1 cellular context compared by ENCODE assay signal in the genomic region with DNA sequence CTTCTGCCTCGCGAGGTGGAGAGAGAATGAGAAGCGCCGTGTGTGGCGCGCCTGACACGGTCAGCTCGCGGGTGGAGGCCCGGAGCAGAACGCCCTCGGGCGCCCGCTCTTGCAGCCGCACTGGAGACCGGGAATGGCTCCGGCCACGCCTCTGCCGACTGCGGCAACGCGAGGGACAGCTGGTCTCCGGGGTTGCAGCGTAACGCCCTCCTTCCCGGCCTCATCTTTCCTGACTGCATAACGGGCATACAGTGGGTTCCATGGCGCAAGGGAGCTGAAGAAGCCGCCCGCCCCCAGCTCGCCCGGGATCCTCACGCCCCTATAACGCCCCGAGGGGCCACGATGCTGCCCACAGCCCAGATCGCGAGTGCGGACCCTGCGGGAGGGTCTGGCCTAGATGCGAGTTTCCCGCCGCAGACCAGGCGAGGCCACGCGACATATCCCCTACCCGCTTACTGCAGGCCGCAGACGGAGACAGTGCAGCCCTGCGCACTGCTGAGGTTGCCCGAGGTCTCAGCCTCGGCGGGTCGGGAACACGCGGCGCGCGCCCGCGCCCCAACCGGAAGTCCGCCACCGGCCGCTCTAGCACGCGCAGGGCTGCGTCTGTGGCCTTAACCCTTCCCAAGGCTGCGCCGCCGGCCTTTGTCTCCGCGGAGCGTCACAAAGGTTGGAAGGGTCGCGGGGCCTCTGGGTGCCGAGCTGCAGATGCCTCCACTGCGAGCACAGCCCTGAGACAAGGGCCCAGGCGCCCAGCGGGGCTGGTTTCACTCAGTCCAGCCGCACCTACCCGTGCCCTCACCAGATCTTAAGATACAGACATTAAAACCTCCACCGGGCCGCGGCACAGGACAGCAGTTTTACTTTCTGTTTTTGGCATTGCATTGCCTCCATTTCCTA.
TF ChIP-seq lines count a peak whose summit lies in the region.

No MANE protein-coding gene starts in this region.

TF ChIP-seq in GM12878, 131 proteins besides CTCF, POLR2A, EP300 and RAD21 (continued from another document and continues in another):
- TF ChIP-seq, protein P1, sequence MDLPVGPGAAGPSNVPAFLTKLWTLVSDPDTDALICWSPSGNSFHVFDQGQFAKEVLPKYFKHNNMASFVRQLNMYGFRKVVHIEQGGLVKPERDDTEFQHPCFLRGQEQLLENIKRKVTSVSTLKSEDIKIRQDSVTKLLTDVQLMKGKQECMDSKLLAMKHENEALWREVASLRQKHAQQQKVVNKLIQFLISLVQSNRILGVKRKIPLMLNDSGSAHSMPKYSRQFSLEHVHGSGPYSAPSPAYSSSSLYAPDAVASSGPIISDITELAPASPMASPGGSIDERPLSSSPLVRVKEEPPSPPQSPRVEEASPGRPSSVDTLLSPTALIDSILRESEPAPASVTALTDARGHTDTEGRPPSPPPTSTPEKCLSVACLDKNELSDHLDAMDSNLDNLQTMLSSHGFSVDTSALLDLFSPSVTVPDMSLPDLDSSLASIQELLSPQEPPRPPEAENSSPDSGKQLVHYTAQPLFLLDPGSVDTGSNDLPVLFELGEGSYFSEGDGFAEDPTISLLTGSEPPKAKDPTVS (IDR thresholded peaks at IDR 0.05; ENCODE audit: low read depth, low read length) = no peak
- TF ChIP-seq ZNF24 (IDR thresholded peaks at IDR 0.05) (no peak), SPI1 (IDR thresholded peaks at IDR 0.05; ENCODE audit: borderline replicate concordance, insufficient read depth, low read depth, low read length) (peak; percentile 4; the same call in 1 of the 2 replicates), USF1 (IDR thresholded peaks at IDR 0.05; ENCODE audit: borderline replicate concordance, extremely low read length, insufficient read depth, low read depth, low read length) (no peak), MTA2 (IDR thresholded peaks at IDR 0.05; ENCODE audit: low read depth) (no peak), PML (IDR thresholded peaks at IDR 0.05; ENCODE audit: low read length) (peak; percentile 97), NRF1 (conservative IDR thresholded peaks at IDR 0.05; ENCODE audit: low read depth, low read length) (peak; percentile 36; the same call in 1 of the 2 replicates), SUPT20H (IDR thresholded peaks at IDR 0.05; ENCODE audit: borderline replicate concordance, control insufficient read depth, low read depth, low read length) (no peak), SUZ12 (IDR thresholded peaks at IDR 0.05; ENCODE audit: unreplicated experiment) (no peak), YY1 (IDR thresholded peaks at IDR 0.05; ENCODE audit: low read depth, low read length) (peak; percentile 77), CREM (IDR thresholded peaks at IDR 0.05; ENCODE audit: low read depth) (peak; percentile 60; the same call in 1 of the 2 replicates), STAT1 (conservative IDR thresholded peaks at IDR 0.05) (no peak), MYC (IDR thresholded peaks at IDR 0.05; ENCODE audit: insufficient read depth, insufficient read length, insufficient replicate concordance, low read length, severe bottlenecking) (peak; percentile 91), BCLAF1 (IDR thresholded peaks at IDR 0.05) (no peak), YBX1 (IDR thresholded peaks at IDR 0.05) (no peak), FOXM1 (IDR thresholded peaks at IDR 0.05; ENCODE audit: low read depth, low read length) (no peak; the same call in 1 of the 2 replicates), NR2C1 (IDR thresholded peaks at IDR 0.05) (peak; percentile 77), SIX5 (IDR thresholded peaks at IDR 0.05; ENCODE audit: low read depth, low read length, severe bottlenecking) (peak; percentile 47), GABPA (IDR thresholded peaks at IDR 0.05; ENCODE audit: low read depth) (peak; percentile 87), POLR2AphosphoS5 (IDR thresholded peaks at IDR 0.05; ENCODE audit: low read length) (peak; percentile 96), WRNIP1 (IDR thresholded peaks at IDR 0.05; ENCODE audit: borderline replicate concordance, low read depth, low read length) (0 out of 2 replicates have a peak, but pooled peaks have one; percentile 17), CBFB (IDR thresholded peaks at IDR 0.05; ENCODE audit: low read depth) (peak; percentile 70; the same call in 1 of the 2 replicates), CHD4 (IDR thresholded peaks at IDR 0.05) (no peak), TCF3 (IDR thresholded peaks at IDR 0.05; ENCODE audit: borderline replicate concordance, insufficient read depth, low read depth, low read length) (peak; percentile 58; the same call in 1 of the 2 replicates), ZBED1 (IDR thresholded peaks at IDR 0.05; ENCODE audit: borderline replicate concordance) (peak; percentile 70; the same call in 1 of the 2 replicates), MYB (IDR thresholded peaks at IDR 0.05; ENCODE audit: borderline replicate concordance, low read depth, low read length) (no peak), ZNF274 (IDR thresholded peaks at IDR 0.05; ENCODE audit: insufficient read depth, insufficient read length) (no peak), SMAD5 (IDR thresholded peaks at IDR 0.05; ENCODE audit: low read depth) (peak; percentile 92), MLLT1 (IDR thresholded peaks at IDR 0.05) (no peak; the same call in 1 of the 2 replicates), POLR2AphosphoS2 (IDR thresholded peaks at IDR 0.05; ENCODE audit: low read depth, low read length) (peak; percentile 93), MEF2B (IDR thresholded peaks at IDR 0.05; ENCODE audit: partially characterized antibody, poor library complexity, severe bottlenecking) (no peak), PAX8 (IDR thresholded peaks at IDR 0.05) (no peak), IRF4 (IDR thresholded peaks at IDR 0.05; ENCODE audit: low read depth, low read length) (no peak), SIN3A (IDR thresholded peaks at IDR 0.05; ENCODE audit: low read depth, low read length) (peak; percentile 82; the same call in 1 of the 2 replicates), RB1 (IDR thresholded peaks at IDR 0.05; ENCODE audit: borderline replicate concordance) (no peak), HDGF (IDR thresholded peaks at IDR 0.05) (no peak), MXI1 (IDR thresholded peaks at IDR 0.05; ENCODE audit: low read depth, low read length) (peak; percentile 84), BHLHE40 (IDR thresholded peaks at IDR 0.05; ENCODE audit: borderline replicate concordance in 1 of 2, low read depth in 2 of 2, low read length in 1 of 2) (peak; percentile 59 to 80; a peak in 3 of 4 replicates), SMC3 (IDR thresholded peaks at IDR 0.05; ENCODE audit: borderline replicate concordance, low read length) (no peak), IKZF2 (IDR thresholded peaks at IDR 0.05) (peak; percentile 16 to 55; a peak in 1 of 4 replicates)
- TF ChIP-seq, protein P2, sequence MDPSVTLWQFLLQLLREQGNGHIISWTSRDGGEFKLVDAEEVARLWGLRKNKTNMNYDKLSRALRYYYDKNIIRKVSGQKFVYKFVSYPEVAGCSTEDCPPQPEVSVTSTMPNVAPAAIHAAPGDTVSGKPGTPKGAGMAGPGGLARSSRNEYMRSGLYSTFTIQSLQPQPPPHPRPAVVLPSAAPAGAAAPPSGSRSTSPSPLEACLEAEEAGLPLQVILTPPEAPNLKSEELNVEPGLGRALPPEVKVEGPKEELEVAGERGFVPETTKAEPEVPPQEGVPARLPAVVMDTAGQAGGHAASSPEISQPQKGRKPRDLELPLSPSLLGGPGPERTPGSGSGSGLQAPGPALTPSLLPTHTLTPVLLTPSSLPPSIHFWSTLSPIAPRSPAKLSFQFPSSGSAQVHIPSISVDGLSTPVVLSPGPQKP (IDR thresholded peaks at IDR 0.05; ENCODE audit: low read depth, low read length) = peak; percentile 94
- TF ChIP-seq, protein P3, sequence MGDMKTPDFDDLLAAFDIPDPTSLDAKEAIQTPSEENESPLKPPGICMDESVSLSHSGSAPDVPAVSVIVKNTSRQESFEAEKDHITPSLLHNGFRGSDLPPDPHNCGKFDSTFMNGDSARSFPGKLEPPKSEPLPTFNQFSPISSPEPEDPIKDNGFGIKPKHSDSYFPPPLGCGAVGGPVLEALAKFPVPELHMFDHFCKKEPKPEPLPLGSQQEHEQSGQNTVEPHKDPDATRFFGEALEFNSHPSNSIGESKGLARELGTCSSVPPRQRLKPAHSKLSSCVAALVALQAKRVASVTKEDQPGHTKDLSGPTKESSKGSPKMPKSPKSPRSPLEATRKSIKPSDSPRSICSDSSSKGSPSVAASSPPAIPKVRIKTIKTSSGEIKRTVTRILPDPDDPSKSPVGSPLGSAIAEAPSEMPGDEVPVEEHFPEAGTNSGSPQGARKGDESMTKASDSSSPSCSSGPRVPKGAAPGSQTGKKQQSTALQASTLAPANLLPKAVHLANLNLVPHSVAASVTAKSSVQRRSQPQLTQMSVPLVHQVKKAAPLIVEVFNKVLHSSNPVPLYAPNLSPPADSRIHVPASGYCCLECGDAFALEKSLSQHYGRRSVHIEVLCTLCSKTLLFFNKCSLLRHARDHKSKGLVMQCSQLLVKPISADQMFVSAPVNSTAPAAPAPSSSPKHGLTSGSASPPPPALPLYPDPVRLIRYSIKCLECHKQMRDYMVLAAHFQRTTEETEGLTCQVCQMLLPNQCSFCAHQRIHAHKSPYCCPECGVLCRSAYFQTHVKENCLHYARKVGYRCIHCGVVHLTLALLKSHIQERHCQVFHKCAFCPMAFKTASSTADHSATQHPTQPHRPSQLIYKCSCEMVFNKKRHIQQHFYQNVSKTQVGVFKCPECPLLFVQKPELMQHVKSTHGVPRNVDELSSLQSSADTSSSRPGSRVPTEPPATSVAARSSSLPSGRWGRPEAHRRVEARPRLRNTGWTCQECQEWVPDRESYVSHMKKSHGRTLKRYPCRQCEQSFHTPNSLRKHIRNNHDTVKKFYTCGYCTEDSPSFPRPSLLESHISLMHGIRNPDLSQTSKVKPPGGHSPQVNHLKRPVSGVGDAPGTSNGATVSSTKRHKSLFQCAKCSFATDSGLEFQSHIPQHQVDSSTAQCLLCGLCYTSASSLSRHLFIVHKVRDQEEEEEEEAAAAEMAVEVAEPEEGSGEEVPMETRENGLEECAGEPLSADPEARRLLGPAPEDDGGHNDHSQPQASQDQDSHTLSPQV (IDR thresholded peaks at IDR 0.05) = no peak; the same call in 1 of the 2 replicates
- TF ChIP-seq, protein P4, sequence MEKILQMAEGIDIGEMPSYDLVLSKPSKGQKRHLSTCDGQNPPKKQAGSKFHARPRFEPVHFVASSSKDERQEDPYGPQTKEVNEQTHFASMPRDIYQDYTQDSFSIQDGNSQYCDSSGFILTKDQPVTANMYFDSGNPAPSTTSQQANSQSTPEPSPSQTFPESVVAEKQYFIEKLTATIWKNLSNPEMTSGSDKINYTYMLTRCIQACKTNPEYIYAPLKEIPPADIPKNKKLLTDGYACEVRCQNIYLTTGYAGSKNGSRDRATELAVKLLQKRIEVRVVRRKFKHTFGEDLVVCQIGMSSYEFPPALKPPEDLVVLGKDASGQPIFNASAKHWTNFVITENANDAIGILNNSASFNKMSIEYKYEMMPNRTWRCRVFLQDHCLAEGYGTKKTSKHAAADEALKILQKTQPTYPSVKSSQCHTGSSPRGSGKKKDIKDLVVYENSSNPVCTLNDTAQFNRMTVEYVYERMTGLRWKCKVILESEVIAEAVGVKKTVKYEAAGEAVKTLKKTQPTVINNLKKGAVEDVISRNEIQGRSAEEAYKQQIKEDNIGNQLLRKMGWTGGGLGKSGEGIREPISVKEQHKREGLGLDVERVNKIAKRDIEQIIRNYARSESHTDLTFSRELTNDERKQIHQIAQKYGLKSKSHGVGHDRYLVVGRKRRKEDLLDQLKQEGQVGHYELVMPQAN (conservative IDR thresholded peaks at IDR 0.05) = peak; percentile 81
